Comparison of ENCODE assay signal across 12 cellular contexts in the genomic region with DNA sequence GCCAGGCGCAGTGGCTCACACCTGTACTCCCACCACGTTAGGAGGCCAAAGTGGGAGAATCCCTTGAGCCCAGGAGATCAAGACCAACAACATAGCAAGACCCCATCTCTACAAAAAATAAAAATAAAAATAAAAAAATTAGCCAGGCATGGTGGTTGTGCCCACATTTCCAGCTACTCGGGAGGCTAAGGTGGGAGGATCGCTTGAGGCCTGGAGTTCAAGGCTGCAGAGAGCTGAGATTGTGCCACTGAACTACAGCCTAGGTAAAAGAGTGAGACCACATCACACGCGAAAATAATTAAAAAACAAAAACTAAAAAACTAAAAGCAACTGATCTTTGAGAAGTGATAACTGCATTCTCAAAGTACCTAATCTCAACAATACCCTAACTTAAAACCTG. TPM values are rescaled to one million over a fixed set of nuclear protein-coding genes. Genes with fewer than 3 reads are reported as not detected.
DNase-seq lines count a peak whose midpoint lies in the region; ATAC-seq and TF ChIP-seq lines count a peak whose summit lies in the region.
"Had no signal": no experiment of that assay in that cellular context is flagged by ENCODE, and none has a peak within 500 bp of the region (broad histone marks: within the 10 kb centered on the region; RNA-seq: fewer than 3 reads in every experiment).

No MANE protein-coding gene starts in this region.

- WGBS in smooth muscle cell (ENCODE audit: low lambda C conversion rate) = 96% methylated on average over 6 of the region's 6 CpGs

- H3K27ac ChIP-seq in smooth muscle cell (ENCODE audit: low read depth) = no peak overlapping the region

- intact Hi-C loops in activated naive CD4-positive, alpha-beta T cell treated with anti-CD3 and anti-CD28 coated beads for 36 hours (cut with micrococcal nuclease) = loop anchor here (5.0 to 10.0 kb wide), 4 partner anchors 333 to 1352 kb away; partner anchors contain the start of genes CCDC93 and RALB

- peak overlapping the region; percentile 89 for H3K4me2 ChIP-seq in smooth muscle cell

- peaks cover 20% of the 10 kb centered on the region for H4K20me1 ChIP-seq in smooth muscle cell (ENCODE audit: low read depth)

- no peak for TF ChIP-seq CTCF in glutamatergic neuron (IDR thresholded peaks at IDR 0.05; ENCODE audit: partially characterized antibody, unreplicated experiment)
- TF ChIP-seq CTCF in smooth muscle cell (IDR thresholded peaks at IDR 0.05; ENCODE audit: borderline replicate concordance, insufficient read depth, poor library complexity, severe bottlenecking) = no peak

- no peak overlapping the region for H3K27ac Mint-ChIP-seq in activated naive CD4-positive, alpha-beta T cell treated with anti-CD3 and anti-CD28 coated beads for 36 hours
- H3K27ac Mint-ChIP-seq in T-cell (peak overlapping the region; percentile 85 to 97), glutamatergic neuron (ENCODE audit: unreplicated experiment) (no peak overlapping the region)

- CTCF ChIA-PET in activated naive CD4-positive, alpha-beta T cell treated with anti-CD3 and anti-CD28 coated beads for 36 hours (lab: Charles Lee) = no interaction called here
- CTCF ChIA-PET in T-cell (lab: Charles Lee) = interaction anchor here (0.6 to 1.1 kb wide), 2 partner anchors 15 to 25 kb away, joined by 3 read pairs; no protein-coding TSS in a partner anchor

- ATAC-seq in T-cell (replicated peaks in 1 of 4) (no peak), HG03565 (IDR thresholded peaks at IDR 0.05; ENCODE audit: unreplicated experiment) (no peak), HG02588 (IDR thresholded peaks at IDR 0.05; ENCODE audit: unreplicated experiment) (no peak)
- ATAC-seq: right cardiac atrium had no signal

- H3K4me1 ChIP-seq in smooth muscle cell (ENCODE audit: low read depth) = peaks cover 21% of the 10 kb centered on the region

- no peaks in the 10 kb centered on the region for H3K27me3 ChIP-seq in smooth muscle cell (ENCODE audit: low read depth)
- H3K27me3 ChIP-seq: transverse colon had no signal

- no peaks in the 10 kb centered on the region for H3K36me3 ChIP-seq in smooth muscle cell (ENCODE audit: low read depth)

- H3K36me3 Mint-ChIP-seq in activated naive CD4-positive, alpha-beta T cell treated with anti-CD3 and anti-CD28 coated beads for 36 hours (ENCODE audit: low read depth) = peaks cover 10% of the 10 kb centered on the region
- H3K36me3 Mint-ChIP-seq in T-cell = peaks cover 10% of the 10 kb centered on the region
- H3K36me3 Mint-ChIP-seq in glutamatergic neuron (ENCODE audit: unreplicated experiment) = no peaks in the 10 kb centered on the region

- DNase-seq in activated naive CD4-positive, alpha-beta T cell treated with anti-CD3 and anti-CD28 coated beads for 36 hours = no peak
- DNase-seq in activated naive CD4-positive, alpha-beta T cell treated with anti-CD3 and anti-CD28 coated beads, Interleukin-2, amount 50 U/mL, for 16 hours = no peak
- DNase-seq in T-cell = no peak
- no peak for DNase-seq in glutamatergic neuron
- DNase-seq in smooth muscle cell (lab: John Stamatoyannopoulos, UW; ENCODE audit: unreplicated experiment) = no peak
- DNase-seq in superior temporal gyrus (ENCODE audit: extremely low spot score) = no peak
- DNase-seq: activated gamma-delta T cell treated with Interleukin-2 at 50 U/mL for 16 hours, right cardiac atrium, transverse colon had no signal

- peaks cover 34% of the 10 kb centered on the region for H3K79me2 ChIP-seq in smooth muscle cell (ENCODE audit: low read depth)

- H3K9me3 ChIP-seq in smooth muscle cell (replicated peaks; ENCODE audit: low read depth) = no peaks in the 10 kb centered on the region
- H3K9me3 ChIP-seq: transverse colon had no signal

- no peaks in the 10 kb centered on the region for H3K27me3 Mint-ChIP-seq in activated naive CD4-positive, alpha-beta T cell treated with anti-CD3 and anti-CD28 coated beads for 36 hours (ENCODE audit: low read depth)
- H3K27me3 Mint-ChIP-seq in T-cell (no peaks in the 10 kb centered on the region), glutamatergic neuron (ENCODE audit: unreplicated experiment) (peaks cover 2% of the 10 kb centered on the region)

- H3K4me1 Mint-ChIP-seq in activated naive CD4-positive, alpha-beta T cell treated with anti-CD3 and anti-CD28 coated beads for 36 hours (ENCODE audit: low read depth) = peaks cover 39% of the 10 kb centered on the region
- H3K4me1 Mint-ChIP-seq in T-cell = peaks cover 50 to 60% (median 59%) of the 10 kb centered on the region in 3 donors
- H3K4me1 Mint-ChIP-seq in glutamatergic neuron (ENCODE audit: low read depth, unreplicated experiment) = peaks cover 15% of the 10 kb centered on the region

- H2AFZ ChIP-seq in smooth muscle cell (ENCODE audit: low read depth) = no peak overlapping the region

- H3K4me3 Mint-ChIP-seq in activated naive CD4-positive, alpha-beta T cell treated with anti-CD3 and anti-CD28 coated beads for 36 hours = peak overlapping the region; percentile 99
- peak overlapping the region; percentile 96 to 99 (median 98) for H3K4me3 Mint-ChIP-seq in T-cell
- peak overlapping the region; percentile 66 for H3K4me3 Mint-ChIP-seq in glutamatergic neuron (ENCODE audit: unreplicated experiment)

- no peaks in the 10 kb centered on the region for H3F3A ChIP-seq in smooth muscle cell (ENCODE audit: low read depth)

- H3K9ac ChIP-seq in smooth muscle cell (ENCODE audit: low read depth) = no peak overlapping the region

- POLR2A ChIA-PET in T-cell (lab: Charles Lee) = no interaction called here

- no peaks in the 10 kb centered on the region for H3K9me3 Mint-ChIP-seq in activated naive CD4-positive, alpha-beta T cell treated with anti-CD3 and anti-CD28 coated beads for 36 hours
- H3K9me3 Mint-ChIP-seq in T-cell (no peaks in the 10 kb centered on the region), glutamatergic neuron (ENCODE audit: unreplicated experiment) (peaks cover 11% of the 10 kb centered on the region)

- peak overlapping the region; percentile 69 for H3K4me3 ChIP-seq in smooth muscle cell
- H3K4me3 ChIP-seq: lung had no signal

RNA-seq across cellular contexts. Expression of gene C2orf76, which starts 1.8 kb away (rescaled TPM):
- 10 to 100 TPM in 1 of 2 experiments, 1 to 10 TPM in 1; 9.5 to 11.1 TPM for total RNA-seq in activated naive CD4-positive, alpha-beta T cell treated with anti-CD3 and anti-CD28 coated beads for 36 hours
- total RNA-seq in T-cell (1 to 10 TPM; 5.2 to 9.0 (median 7.4) TPM), glutamatergic neuron (ENCODE audit: unreplicated experiment) (10.4 TPM), smooth muscle cell (13.5 and 16.0 TPM in 2 replicates)
- polyA plus RNA-seq in smooth muscle cell = 24.7 and 30.2 TPM in 2 replicates

RNA-seq across cellular contexts. Expression of gene DBI, which starts 2.0 kb away (rescaled TPM):
- 100 to 1,000 TPM; 133 to 134 TPM for total RNA-seq in activated naive CD4-positive, alpha-beta T cell treated with anti-CD3 and anti-CD28 coated beads for 36 hours
- 10 to 100 TPM; 33.4 to 55.5 (median 44.3) TPM for total RNA-seq in T-cell
- 134 TPM for total RNA-seq in glutamatergic neuron (ENCODE audit: unreplicated experiment)
- total RNA-seq in smooth muscle cell = 126 and 154 TPM in 2 replicates
- 316 and 408 TPM in 2 replicates for polyA plus RNA-seq in smooth muscle cell

Comparison
In these comparisons a context has a peak if more than half of its experiments do, and no peak if none do; other contexts are left out.
1. H3K27ac Mint-ChIP-seq: peak in T-cell (2 of 2); none in activated naive CD4-positive, alpha-beta T cell treated with anti-CD3 and anti-CD28 coated beads for 36 hours (single experiment) and glutamatergic neuron (single experiment).
2. Peak in every context shown above with its lines, with median percentiles within 50 percentile points of each other: H3K4me3 Mint-ChIP-seq.